Comparison of ENCODE assay signal across 8 cellular contexts in the genomic region with DNA sequence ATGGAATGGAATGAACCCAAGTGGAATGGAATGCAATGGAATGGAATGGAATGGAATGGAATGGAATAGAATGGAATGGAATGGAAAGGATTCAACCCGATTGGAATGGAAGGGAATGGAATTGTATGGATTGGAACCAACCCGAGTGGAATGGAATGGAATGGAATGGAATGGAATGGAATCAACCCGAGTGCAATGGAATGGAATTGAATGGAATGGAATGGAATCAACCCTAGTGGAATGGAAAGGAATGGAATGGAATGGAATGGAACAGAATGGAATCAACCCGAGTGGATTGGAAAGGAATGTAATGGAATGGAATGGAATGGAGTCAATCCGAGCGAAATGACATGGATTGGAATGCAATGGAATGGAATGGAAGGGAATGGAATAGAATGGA.
DNase-seq lines count a peak whose midpoint lies in the region; ATAC-seq and TF ChIP-seq lines count a peak whose summit lies in the region.
"Not testable (repeated sequence)": the region's sequence is repeated elsewhere in the genome, so short reads cannot be mapped to it uniquely, and the experiment has no call there.

No MANE protein-coding gene starts in this region.

- peaks cover 37% of the 10 kb centered on the region for H3K9me3 Mint-ChIP-seq in central memory CD8-positive, alpha-beta T cell

- not testable (repeated sequence) for H3K4me3 ChIP-seq in mucosa of descending colon; aorta (ENCODE audit: low read length in 2 of 2)

- not testable (repeated sequence) for TF ChIP-seq CTCF in mucosa of descending colon (IDR thresholded peaks at IDR 0.05)

- not testable (repeated sequence) for H3K4me3 Mint-ChIP-seq in central memory CD8-positive, alpha-beta T cell

- H3K4me1 ChIP-seq in mucosa of descending colon (ENCODE audit: low read depth); aorta (ENCODE audit: control insufficient read depth in 1 of 2, insufficient read depth in 2 of 2, low read length in 2 of 2): not testable (repeated sequence)

- intact Hi-C loops in Right ventricle myocardium superior (cut with DNase I); mucosa of descending colon (cut with DNase I, micrococcal nuclease); aorta (cut with DNase I): not testable (repeated sequence)

- H3K9me3 ChIP-seq in mucosa of descending colon = not testable (repeated sequence)
- peaks cover 11% of the 10 kb centered on the region for H3K9me3 ChIP-seq in aorta (ENCODE audit: control insufficient read depth, low read length)

- not testable (repeated sequence) for H3K27ac Mint-ChIP-seq in central memory CD8-positive, alpha-beta T cell (ENCODE audit: low read depth)

- peak; percentile 24 for ATAC-seq in GM18520 (IDR thresholded peaks at IDR 0.05; ENCODE audit: unreplicated experiment)
- ATAC-seq in GM21528 (IDR thresholded peaks at IDR 0.05; ENCODE audit: low FRiP score, unreplicated experiment) = peak; percentile 52
- peak; percentile 49 for ATAC-seq in HG03097 (IDR thresholded peaks at IDR 0.05; ENCODE audit: low FRiP score, unreplicated experiment)
- peak; percentile 62 for ATAC-seq in central memory CD8-positive, alpha-beta T cell (replicated peaks; ENCODE audit: extremely low read depth, poor library complexity, severe bottlenecking)
- ATAC-seq in Right ventricle myocardium superior (ENCODE audit: poor library complexity) = peak; percentile 85
- peak; percentile 70 for ATAC-seq in mucosa of descending colon
- ATAC-seq in aorta (ENCODE audit: low FRiP score) = peak; percentile 94

- DNase-seq in RPMI8226 = peak; percentile 8
- DNase-seq in central memory CD8-positive, alpha-beta T cell (ENCODE audit: low spot score in 2 of 2); Right ventricle myocardium superior; mucosa of descending colon; aorta: not testable (repeated sequence)

- H3K27me3 ChIP-seq in aorta (ENCODE audit: control insufficient read depth in 1 of 2, insufficient read depth in 2 of 2, low read length in 1 of 2) = not testable (repeated sequence)

- H3K27ac ChIP-seq in aorta (ENCODE audit: low read depth in 1 of 2, low read length in 2 of 2) = not testable (repeated sequence)

- H3K27me3 Mint-ChIP-seq in central memory CD8-positive, alpha-beta T cell = not testable (repeated sequence)

- not testable (repeated sequence) for H3K36me3 Mint-ChIP-seq in central memory CD8-positive, alpha-beta T cell (ENCODE audit: insufficient read depth)

- not testable (repeated sequence) for H3K36me3 ChIP-seq in mucosa of descending colon (ENCODE audit: low read depth); aorta (ENCODE audit: control insufficient read depth in 1 of 2, insufficient read depth in 2 of 2, low read length in 1 of 2)

- not testable (repeated sequence) for H3K4me1 Mint-ChIP-seq in central memory CD8-positive, alpha-beta T cell

- WGBS in aorta, 2 donors = 66 to 68% methylated on average over 6 of the region's 6 CpGs

Comparison
In these comparisons a context has a peak if more than half of its experiments do, and no peak if none do; other contexts are left out.
1. ATAC-seq: peak in every context shown above with its lines; median percentile 94 in aorta; 85 in Right ventricle myocardium superior; 70 in mucosa of descending colon; 62 in central memory CD8-positive, alpha-beta T cell; 52 in GM21528; 49 in HG03097; 24 in GM18520.